ENCODE assay signal across 29 cellular contexts in genomic region chr2:79569048-79569447, GRCh38. TPM values are rescaled to one million over a fixed set of nuclear protein-coding genes. Genes with fewer than 3 reads are reported as not detected.
"Had no signal": no experiment of that assay in that cellular context is flagged by ENCODE, and none has a peak within 500 bp of the region (broad histone marks: within the 10 kb centered on the region; RNA-seq: fewer than 3 reads in every experiment).

No MANE protein-coding gene starts in this region.

- H3K27me3 Mint-ChIP-seq: stimulated activated memory B cell treated with anti-CD40 and anti-IgM and Interleukin-4, amounts not matched to agents 10 μg/mL and 1 μg/mL and 100 μg/mL, for 72 hours; stimulated activated naive B cell treated with anti-CD40 and anti-IgM and Interleukin-4, amounts not matched to agents 10 μg/mL and 1 μg/mL and 100 μg/mL, for 72 hours; stimulated activated naive CD8-positive, alpha-beta T cell treated with anti-CD3 and anti-CD28 coated beads, Interleukin-15, amount 100 ng/mL, for 72 hours; stimulated activated naive CD8-positive, alpha-beta T cell treated with anti-CD3 and anti-CD28 coated beads, Interleukin-15, Interleukin-2, amounts not matched to agents 100 ng/mL and 50 ng/mL, for 24 hours; type B pancreatic cell had no signal

- H3K4me3 Mint-ChIP-seq: stimulated activated effector memory CD8-positive, alpha-beta T cell treated with anti-CD3 and anti-CD28 coated beads, Interleukin-12 subunit alpha, Interleukin-12 subunit beta, amount 100 ng/mL, for 72 hours; stimulated activated memory B cell treated with anti-CD40 and anti-IgM and Interleukin-4, amounts not matched to agents 10 μg/mL and 1 μg/mL and 100 μg/mL, for 72 hours; stimulated activated naive B cell treated with anti-CD40 and anti-IgM and Interleukin-4, amounts not matched to agents 10 μg/mL and 1 μg/mL and 100 μg/mL, for 72 hours; stimulated activated naive CD8-positive, alpha-beta T cell treated with anti-CD3 and anti-CD28 coated beads, Interleukin-15, amount 100 ng/mL, for 72 hours; stimulated activated naive CD8-positive, alpha-beta T cell treated with anti-CD3 and anti-CD28 coated beads, Interleukin-15, Interleukin-2, amounts not matched to agents 100 ng/mL and 50 ng/mL, for 24 hours; type B pancreatic cell had no signal

- H3K36me3 ChIP-seq: stomach, suprapubic skin, thoracic aorta, thyroid gland, tibial artery, transverse colon, upper lobe of left lung, upper lobe of right lung, uterus, vagina had no signal

- ATAC-seq: stimulated activated effector memory CD8-positive, alpha-beta T cell treated with anti-CD3 and anti-CD28 coated beads, Interleukin-12 subunit alpha, Interleukin-12 subunit beta, amount 100 ng/mL, for 72 hours; stimulated activated memory B cell treated with anti-CD40 and anti-IgM and Interleukin-4, amounts not matched to agents 10 μg/mL and 1 μg/mL and 100 μg/mL, for 72 hours; stimulated activated naive B cell treated with anti-CD40 and anti-IgM and Interleukin-4, amounts not matched to agents 10 μg/mL and 1 μg/mL and 100 μg/mL, for 72 hours; stimulated activated naive CD8-positive, alpha-beta T cell treated with anti-CD3 and anti-CD28 coated beads, Interleukin-15, amount 100 ng/mL, for 72 hours; stimulated activated naive CD8-positive, alpha-beta T cell treated with anti-CD3 and anti-CD28 coated beads, Interleukin-15, Interleukin-2, amounts not matched to agents 100 U/mL and 50 U/mL, for 24 hours; upper lobe of right lung had no signal

- H3K4me1 ChIP-seq: stomach, suprapubic skin, thyroid gland, tibial artery, transverse colon, upper lobe of left lung, upper lobe of right lung, uterus, vagina had no signal

- H3K36me3 Mint-ChIP-seq: stimulated activated effector memory CD8-positive, alpha-beta T cell treated with anti-CD3 and anti-CD28 coated beads, Interleukin-12 subunit alpha, Interleukin-12 subunit beta, amount 100 ng/mL, for 72 hours; stimulated activated memory B cell treated with anti-CD40 and anti-IgM and Interleukin-4, amounts not matched to agents 10 μg/mL and 1 μg/mL and 100 μg/mL, for 72 hours; stimulated activated naive B cell treated with anti-CD40 and anti-IgM and Interleukin-4, amounts not matched to agents 10 μg/mL and 1 μg/mL and 100 μg/mL, for 72 hours; type B pancreatic cell had no signal

- DNase-seq: stimulated activated CD4-positive, alpha-beta T cell treated with anti-CD3 and anti-CD28 coated beads, Interleukin-2, amount 100 ng/mL, for 48 hours; stimulated activated CD4-positive, alpha-beta T cell treated with anti-CD3 and anti-CD28 coated beads, Interleukin-4, amount 100 ng/mL, for 1 hour; stimulated activated CD4-positive, alpha-beta T cell treated with anti-CD3 and anti-CD28 coated beads, Interleukin-4, amount 100 ng/mL, for 24 hours; stimulated activated CD4-positive, alpha-beta T cell treated with anti-CD3 and anti-CD28 coated beads, Interleukin-4, amount 100 ng/mL, for 4 hours; stimulated activated CD8-positive, alpha-beta memory T cell treated with anti-CD3 and anti-CD28 coated beads, Interleukin-4, amount 100 ng/mL, for 48 hours; stimulated activated naive B cell treated with anti-CD40 and anti-IgM and Interleukin-4, amounts not matched to agents 10 μg/mL and 1 μg/mL and 100 μg/mL, for 72 hours; stimulated activated naive CD4-positive, alpha-beta T cell; stimulated activated naive CD4-positive, alpha-beta T cell treated with Interleukin-2 at 50 U/mL for 16 hours; stimulated activated naive CD8-positive, alpha-beta T cell treated with anti-CD3 and anti-CD28 coated beads, Interleukin-15, amount 100 ng/mL, for 72 hours; stimulated activated naive CD8-positive, alpha-beta T cell treated with anti-CD3 and anti-CD28 coated beads, Interleukin-15, Interleukin-2, amounts not matched to agents 100 U/mL and 50 U/mL, for 24 hours; stomach; substantia nigra; testis; thyroid gland; tibial artery; transverse colon; trophoblast cell; upper lobe of left lung; upper lobe of right lung; uterus had no signal

- H3K27ac Mint-ChIP-seq: stimulated activated effector memory CD8-positive, alpha-beta T cell treated with anti-CD3 and anti-CD28 coated beads, Interleukin-12 subunit alpha, Interleukin-12 subunit beta, amount 100 ng/mL, for 72 hours; stimulated activated memory B cell treated with anti-CD40 and anti-IgM and Interleukin-4, amounts not matched to agents 10 μg/mL and 1 μg/mL and 100 μg/mL, for 72 hours; stimulated activated naive B cell treated with anti-CD40 and anti-IgM and Interleukin-4, amounts not matched to agents 10 μg/mL and 1 μg/mL and 100 μg/mL, for 72 hours; stimulated activated naive CD8-positive, alpha-beta T cell treated with anti-CD3 and anti-CD28 coated beads, Interleukin-15, amount 100 ng/mL, for 72 hours; stimulated activated naive CD8-positive, alpha-beta T cell treated with anti-CD3 and anti-CD28 coated beads, Interleukin-15, Interleukin-2, amounts not matched to agents 100 ng/mL and 50 ng/mL, for 24 hours; type B pancreatic cell had no signal

- H3K4me1 Mint-ChIP-seq: stimulated activated effector memory CD8-positive, alpha-beta T cell treated with anti-CD3 and anti-CD28 coated beads, Interleukin-12 subunit alpha, Interleukin-12 subunit beta, amount 100 ng/mL, for 72 hours; stimulated activated memory B cell treated with anti-CD40 and anti-IgM and Interleukin-4, amounts not matched to agents 10 μg/mL and 1 μg/mL and 100 μg/mL, for 72 hours; stimulated activated naive B cell treated with anti-CD40 and anti-IgM and Interleukin-4, amounts not matched to agents 10 μg/mL and 1 μg/mL and 100 μg/mL, for 72 hours; stimulated activated naive CD8-positive, alpha-beta T cell treated with anti-CD3 and anti-CD28 coated beads, Interleukin-15, amount 100 ng/mL, for 72 hours had no signal

- H3K4me3 ChIP-seq: stomach, suprapubic skin, testis, thoracic aorta, thyroid gland, tibial artery, transverse colon, upper lobe of left lung, upper lobe of right lung, uterus, vagina had no signal

- H3K9me3 ChIP-seq: stomach, testis, thoracic aorta, thyroid gland, tibial artery, transverse colon, upper lobe of left lung, upper lobe of right lung, uterus, vagina had no signal

- H3K27me3 ChIP-seq: stomach, suprapubic skin, testis, thyroid gland, tibial artery, transverse colon, upper lobe of left lung, upper lobe of right lung, uterus, vagina had no signal

- H3K27ac ChIP-seq: stomach, suprapubic skin, testis, thoracic aorta, thyroid gland, tibial artery, transverse colon, upper lobe of left lung, upper lobe of right lung, uterus, vagina had no signal

RNA-seq across cellular contexts. Expression of gene CTNNA2, which starts 56.2 kb away (rescaled TPM):
- total RNA-seq: subcutaneous adipose tissue, thoracic aorta, upper lobe of left lung, upper lobe of right lung, ureter had no signal
